17 cellular contexts compared by ENCODE assay signal in genomic region chr2:149594411-149594810, GRCh38. TPM values are rescaled to one million over a fixed set of nuclear protein-coding genes. Genes with fewer than 3 reads are reported as not detected.
DNase-seq lines count a peak whose midpoint lies in the region; ATAC-seq and TF ChIP-seq lines count a peak whose summit lies in the region.
"Had no signal": no experiment of that assay in that cellular context is flagged by ENCODE, and none has a peak within 500 bp of the region (broad histone marks: within the 10 kb centered on the region; RNA-seq: fewer than 3 reads in every experiment).

No MANE protein-coding gene starts in this region.

- H3K27ac ChIP-seq in mammary epithelial cell (ENCODE audit: insufficient read depth, low read depth, low read length) (no peak overlapping the region), breast epithelium (no peak overlapping the region), hepatocyte (peak overlapping the region; percentile 49), smooth muscle cell (ENCODE audit: low read depth) (peak overlapping the region; percentile 37)
- H3K27ac ChIP-seq: HL-60 had no signal

- in situ Hi-C loops in mammary epithelial cell (cut with MboI; ENCODE audit: low sequenced_read_pairs in 2 of 2), result loop anchor here (10.0 to 25.0 kb wide), 3 partner anchors 1018 to 1650 kb away; no protein-coding TSS in a partner anchor

- H3K36me3 ChIP-seq in mammary epithelial cell (ENCODE audit: insufficient read depth, low read length) (no peaks in the 10 kb centered on the region), breast epithelium (no peaks in the 10 kb centered on the region), hepatocyte (replicated peaks; ENCODE audit: insufficient read depth, low read depth) (no peaks in the 10 kb centered on the region), smooth muscle cell (ENCODE audit: low read depth) (no peaks in the 10 kb centered on the region)
- H3K36me3 ChIP-seq: BE2C had no signal

- no peak overlapping the region for H3K4me3 Mint-ChIP-seq in activated T-helper 1 cell treated with anti-CD3 and anti-CD28 coated beads, Interleukin-12 subunit alpha, Interleukin-12 subunit beta, Interleukin-2, Interleukin-4 antibody, amounts not matched to agents 30 ng/mL and 10 ng/mL and 1 ng/mL, durations not matched to agents 14 hours and 24 hours and 36 hours
- H3K4me3 Mint-ChIP-seq: CD4-positive, CD25-positive, alpha-beta regulatory T cell; CD8-positive, alpha-beta memory T cell had no signal

- DNase-seq in mammary epithelial cell, result no peak
- DNase-seq in breast epithelium (ENCODE audit: low spot score in 2 of 2), result no peak
- DNase-seq in hepatocyte (ENCODE audit: low spot score), result no peak
- DNase-seq in smooth muscle cell (lab: John Stamatoyannopoulos, UW; ENCODE audit: unreplicated experiment), result no peak
- no peak for DNase-seq in activated T-helper 1 cell treated with anti-CD3 and anti-CD28 coated beads, Interleukin-12 subunit alpha, Interleukin-12 subunit beta, Interleukin-2, Interleukin-4 antibody, amounts not matched to agents 30 ng/mL and 10 ng/mL and 1 ng/mL, durations not matched to agents 14 hours and 24 hours and 36 hours (ENCODE audit: low spot score)
- DNase-seq in NCI-H510A treated with DMSO at 0.1 percent for 48 hours (lab: John Stamatoyannopoulos, UW), result no peak
- DNase-seq: 8988T; BE2C; C1 segment of cervical spinal cord; CD4-positive, CD25-positive, alpha-beta regulatory T cell; CD8-positive, alpha-beta memory T cell; COR-L47; GOT3; H7 had no signal

- intact Hi-C loops in mammary epithelial cell (cut with micrococcal nuclease) (loop anchor here (2.0 to 10.0 kb wide), 4 partner anchors 400 to 1840 kb away; no protein-coding TSS in a partner anchor), breast epithelium (cut with DNase I; ENCODE audit: low total_unique reads) (no loop called here)
- intact Hi-C loops in activated T-helper 1 cell treated with anti-CD3 and anti-CD28 coated beads, Interleukin-12 subunit alpha, Interleukin-12 subunit beta, Interleukin-2, Interleukin-4 antibody, amounts not matched to agents 30 ng/mL and 10 ng/mL and 1 ng/mL, durations not matched to agents 14 hours and 24 hours and 36 hours (cut with micrococcal nuclease), result no loop called here

- H3K4me3 ChIP-seq in mammary epithelial cell (replicated peaks in 1 of 3; ENCODE audit: insufficient read depth in 1 of 3, low read depth in 2 of 3, low read length in 3 of 3), result no peak overlapping the region
- H3K4me3 ChIP-seq in breast epithelium, result no peak overlapping the region
- H3K4me3 ChIP-seq in hepatocyte, result no peak overlapping the region
- H3K4me3 ChIP-seq in smooth muscle cell, result no peak overlapping the region

- H3K9me2 ChIP-seq in hepatocyte (replicated peaks; ENCODE audit: insufficient read depth), result no peaks in the 10 kb centered on the region

- dilution Hi-C loops in mammary epithelial cell (cut with HindIII; ENCODE audit: low sequenced_read_pairs), result no loop called here

- no TSS peak for BruUV-seq in mammary epithelial cell (replicated peaks; lab: Mats Ljungman, UMichigan)

- H2AFZ ChIP-seq in mammary epithelial cell (ENCODE audit: low read depth, low read length), result peak overlapping the region; percentile 65
- no peak overlapping the region for H2AFZ ChIP-seq in hepatocyte
- no peak overlapping the region for H2AFZ ChIP-seq in smooth muscle cell (ENCODE audit: low read depth)

- WGBS in mammary epithelial cell (ENCODE audit: low coverage, missing lambda C conversion rate), result 100% methylated on average over 2 of the region's 2 CpGs
- 85% methylated on average over 2 of the region's 2 CpGs for WGBS in hepatocyte (ENCODE audit: low lambda C conversion rate, missing lambda C conversion rate)
- 82% methylated on average over 2 of the region's 2 CpGs for WGBS in smooth muscle cell (ENCODE audit: low lambda C conversion rate)

- H3K27me3 Mint-ChIP-seq in activated T-helper 1 cell treated with anti-CD3 and anti-CD28 coated beads, Interleukin-12 subunit alpha, Interleukin-12 subunit beta, Interleukin-2, Interleukin-4 antibody, amounts not matched to agents 30 ng/mL and 10 ng/mL and 1 ng/mL, durations not matched to agents 14 hours and 24 hours and 36 hours (ENCODE audit: insufficient read depth), result peaks cover 23% of the 10 kb centered on the region

- H3K9me3 ChIP-seq in mammary epithelial cell (replicated peaks; ENCODE audit: insufficient read depth, low read length) (no peaks in the 10 kb centered on the region), breast epithelium (no peaks in the 10 kb centered on the region), hepatocyte (ENCODE audit: low read depth) (no peaks in the 10 kb centered on the region), smooth muscle cell (replicated peaks; ENCODE audit: low read depth) (no peaks in the 10 kb centered on the region)
- H3K9me3 ChIP-seq: BE2C had no signal

- H3K4me2 ChIP-seq in mammary epithelial cell (ENCODE audit: insufficient read depth, low read depth, low read length), result no peak overlapping the region
- H3K4me2 ChIP-seq in hepatocyte, result no peak overlapping the region
- H3K4me2 ChIP-seq in smooth muscle cell, result no peak overlapping the region

- H3K9ac ChIP-seq in mammary epithelial cell (ENCODE audit: insufficient read depth, low read length) (no peak overlapping the region), smooth muscle cell (ENCODE audit: low read depth) (no peak overlapping the region)

- no peak overlapping the region for H3K27ac Mint-ChIP-seq in activated T-helper 1 cell treated with anti-CD3 and anti-CD28 coated beads, Interleukin-12 subunit alpha, Interleukin-12 subunit beta, Interleukin-2, Interleukin-4 antibody, amounts not matched to agents 30 ng/mL and 10 ng/mL and 1 ng/mL, durations not matched to agents 14 hours and 24 hours and 36 hours
- H3K27ac Mint-ChIP-seq: CD8-positive, alpha-beta memory T cell had no signal

- TF ChIP-seq CTCF in mammary epithelial cell (conservative IDR thresholded peaks at IDR 0.05 in 1 of 2, IDR thresholded peaks at IDR 0.05 in 1 of 2; ENCODE audit: extremely low read depth in 1 of 2, insufficient read depth in 1 of 2, low read depth in 1 of 2, low read length in 2 of 2) (no peak), breast epithelium (IDR thresholded peaks at IDR 0.05) (no peak), hepatocyte (IDR thresholded peaks at IDR 0.05; ENCODE audit: poor library complexity) (no peak), smooth muscle cell (IDR thresholded peaks at IDR 0.05; ENCODE audit: borderline replicate concordance, insufficient read depth, poor library complexity, severe bottlenecking) (no peak)

- H3K36me3 Mint-ChIP-seq in activated T-helper 1 cell treated with anti-CD3 and anti-CD28 coated beads, Interleukin-12 subunit alpha, Interleukin-12 subunit beta, Interleukin-2, Interleukin-4 antibody, amounts not matched to agents 30 ng/mL and 10 ng/mL and 1 ng/mL, durations not matched to agents 14 hours and 24 hours and 36 hours (ENCODE audit: low read depth), result no peaks in the 10 kb centered on the region
- H3K36me3 Mint-ChIP-seq: CD4-positive, CD25-positive, alpha-beta regulatory T cell had no signal

- ATAC-seq in GM18511 (IDR thresholded peaks at IDR 0.05; ENCODE audit: unreplicated experiment), result no peak

- H3K79me2 ChIP-seq in mammary epithelial cell (ENCODE audit: insufficient read depth, low read length) (no peaks in the 10 kb centered on the region), hepatocyte (no peaks in the 10 kb centered on the region), smooth muscle cell (ENCODE audit: low read depth) (no peaks in the 10 kb centered on the region)

- no peak for TF ChIP-seq POLR2A in breast epithelium (IDR thresholded peaks at IDR 0.05)

- H3K4me1 ChIP-seq in mammary epithelial cell (ENCODE audit: insufficient read depth, low read length) (peaks cover 15% of the 10 kb centered on the region), breast epithelium (no peaks in the 10 kb centered on the region), hepatocyte (ENCODE audit: insufficient read depth) (peaks cover 7% of the 10 kb centered on the region), smooth muscle cell (ENCODE audit: low read depth) (peaks cover 2% of the 10 kb centered on the region)
- H3K4me1 ChIP-seq: BE2C had no signal

- H3F3A ChIP-seq in smooth muscle cell (ENCODE audit: low read depth), result no peaks in the 10 kb centered on the region

- H4K20me1 ChIP-seq in mammary epithelial cell (ENCODE audit: insufficient read depth, low read length) (no peaks in the 10 kb centered on the region), hepatocyte (ENCODE audit: insufficient read depth, poor library complexity, severe bottlenecking) (no peaks in the 10 kb centered on the region), smooth muscle cell (ENCODE audit: low read depth) (no peaks in the 10 kb centered on the region)

- no peaks in the 10 kb centered on the region for H3K9me3 Mint-ChIP-seq in activated T-helper 1 cell treated with anti-CD3 and anti-CD28 coated beads, Interleukin-12 subunit alpha, Interleukin-12 subunit beta, Interleukin-2, Interleukin-4 antibody, amounts not matched to agents 30 ng/mL and 10 ng/mL and 1 ng/mL, durations not matched to agents 14 hours and 24 hours and 36 hours
- H3K9me3 Mint-ChIP-seq: CD4-positive, CD25-positive, alpha-beta regulatory T cell; CD8-positive, alpha-beta memory T cell; HFFc6 had no signal

- CTCF ChIA-PET in mammary epithelial cell (lab: Charles Lee; ENCODE audit: low non-redundant PET), result no interaction called here

- H3K4me1 Mint-ChIP-seq in activated T-helper 1 cell treated with anti-CD3 and anti-CD28 coated beads, Interleukin-12 subunit alpha, Interleukin-12 subunit beta, Interleukin-2, Interleukin-4 antibody, amounts not matched to agents 30 ng/mL and 10 ng/mL and 1 ng/mL, durations not matched to agents 14 hours and 24 hours and 36 hours (ENCODE audit: low read depth), result peaks cover 13% of the 10 kb centered on the region

- H3K27me3 ChIP-seq in mammary epithelial cell (ENCODE audit: insufficient read depth, low read length) (no peaks in the 10 kb centered on the region), breast epithelium (no peaks in the 10 kb centered on the region), hepatocyte (no peaks in the 10 kb centered on the region), smooth muscle cell (ENCODE audit: low read depth) (no peaks in the 10 kb centered on the region)
- H3K27me3 ChIP-seq: BE2C had no signal

RNA-seq across cellular contexts. Expression of gene MMADHC, which starts 6.8 kb away (rescaled TPM):
- total RNA-seq in mammary epithelial cell (100 to 1,000 TPM; 116 to 141 TPM), breast epithelium (100 to 1,000 TPM in 2 of 3 donors, 10 to 100 TPM in 1; 84.2 to 111 (median 109) TPM), hepatocyte (156 and 158 TPM in 2 replicates), smooth muscle cell (174 and 188 TPM in 2 replicates)
- polyA plus RNA-seq in mammary epithelial cell (75.8 TPM), hepatocyte (134 and 138 TPM in 2 replicates), smooth muscle cell (141 and 159 TPM in 2 replicates)
- polyA minus RNA-seq in mammary epithelial cell, result 82.4 TPM
- total RNA-seq in activated T-helper 1 cell treated with anti-CD3 and anti-CD28 coated beads, Interleukin-12 subunit alpha, Interleukin-12 subunit beta, Interleukin-2, Interleukin-4 antibody, amounts not matched to agents 30 ng/mL and 10 ng/mL and 1 ng/mL, durations not matched to agents 14 hours and 24 hours and 36 hours, result 127 and 129 TPM in 2 replicates

Comparison
In these comparisons a context has a peak if more than half of its experiments do, and no peak if none do; other contexts are left out.
1. H3K27ac ChIP-seq: peak in hepatocyte (single experiment) and smooth muscle cell (single experiment); none in mammary epithelial cell (single experiment) and breast epithelium (0 of 2).